1 cellular context compared by ENCODE assay signal in genomic region chr2:220847006-220847405, GRCh38.
TF ChIP-seq lines count a peak whose summit lies in the region.

No MANE protein-coding gene starts in this region.

TF ChIP-seq in GM23338, 12 proteins besides CTCF, POLR2A, EP300 and RAD21 (continued from another document):
- no peak for TF ChIP-seq ZNF462 (CRISPR knock-in tag; IDR thresholded peaks at IDR 0.05)
- no peak for TF ChIP-seq POLR2AphosphoS5 (IDR thresholded peaks at IDR 0.05; ENCODE audit: low read depth)
- TF ChIP-seq EZH2phosphoT487 (IDR thresholded peaks at IDR 0.05; ENCODE audit: unreplicated experiment): no peak
- no peak for TF ChIP-seq ZNF114 (CRISPR knock-in tag; IDR thresholded peaks at IDR 0.05)
- TF ChIP-seq ETS1 (IDR thresholded peaks at IDR 0.05): no peak
- TF ChIP-seq JUNB (IDR thresholded peaks at IDR 0.05; ENCODE audit: unreplicated experiment): no peak
- no peak for TF ChIP-seq CREB1 (CRISPR knock-in tag; IDR thresholded peaks at IDR 0.05; ENCODE audit: low read depth)
- TF ChIP-seq ZNF331 (CRISPR knock-in tag; IDR thresholded peaks at IDR 0.05; ENCODE audit: low read depth): no peak
- no peak for TF ChIP-seq NANOG (IDR thresholded peaks at IDR 0.05; ENCODE audit: borderline replicate concordance)
- TF ChIP-seq EZH2 (IDR thresholded peaks at IDR 0.05; ENCODE audit: low read depth, unreplicated experiment): no peak
